20 cellular contexts compared by ENCODE assay signal in the genomic region with DNA sequence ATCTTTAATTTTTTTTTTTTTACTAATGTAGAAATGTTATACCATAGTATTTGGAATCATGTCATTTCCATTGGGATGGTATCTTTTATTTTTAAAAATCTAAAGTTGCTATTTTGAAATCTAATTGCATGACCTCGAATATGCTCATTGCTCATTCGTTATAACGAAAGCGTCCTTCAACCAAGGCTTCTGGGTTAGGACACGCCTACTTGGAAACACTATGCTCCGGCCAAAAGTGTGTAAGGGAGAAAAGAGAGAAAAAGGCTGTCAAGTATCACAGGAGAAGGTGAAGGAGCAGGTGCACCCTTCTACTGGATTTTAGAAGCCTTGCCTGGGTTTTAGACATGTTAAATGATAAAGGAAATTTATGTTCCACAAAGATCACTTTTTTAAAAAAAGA.
"Had no signal": no experiment of that assay in that cellular context is flagged by ENCODE, and none has a peak within 500 bp of the region (broad histone marks: within the 10 kb centered on the region; RNA-seq: fewer than 3 reads in every experiment).

No MANE protein-coding gene starts in this region.

- H3K27ac Mint-ChIP-seq: endodermal cell; naive thymus-derived CD4-positive, alpha-beta T cell; progenitor cell of endocrine pancreas; stimulated activated effector memory CD8-positive, alpha-beta T cell treated with anti-CD3 and anti-CD28 coated beads, Interleukin-12 subunit alpha, Interleukin-12 subunit beta, amount 100 ng/mL, for 72 hours; type B pancreatic cell had no signal

- H3K9me3 Mint-ChIP-seq: endodermal cell; immature natural killer cell; stimulated activated effector memory CD8-positive, alpha-beta T cell treated with anti-CD3 and anti-CD28 coated beads, Interleukin-12 subunit alpha, Interleukin-12 subunit beta, amount 100 ng/mL, for 72 hours had no signal

- H3K27me3 Mint-ChIP-seq: type B pancreatic cell had no signal

- DNase-seq: colonic mucosa; effector CD4-positive, alpha-beta T cell; endodermal cell; erythroblast; glutamatergic neuron; immature natural killer cell; kidney; left cardiac atrium; naive thymus-derived CD4-positive, alpha-beta T cell; pancreas; right cardiac atrium; stimulated activated CD4-positive, alpha-beta T cell treated with anti-CD3 and anti-CD28 coated beads, Interleukin-4, amount 100 ng/mL, for 1 hour; stimulated activated CD8-positive, alpha-beta memory T cell treated with anti-CD3 and anti-CD28 coated beads, Interleukin-4, amount 100 ng/mL, for 48 hours; stimulated activated naive CD8-positive, alpha-beta T cell treated with anti-CD3 and anti-CD28 coated beads, Interleukin-15, Interleukin-2, amounts not matched to agents 100 U/mL and 50 U/mL, for 24 hours; thyroid gland had no signal

- H3K4me3 ChIP-seq: colonic mucosa, gastroesophageal sphincter, pancreas, suprapubic skin, thyroid gland had no signal

- H3K4me1 ChIP-seq: colonic mucosa, pancreas had no signal

- H3K27me3 ChIP-seq: colonic mucosa, gastroesophageal sphincter, pancreas, suprapubic skin, thyroid gland had no signal

- H3K4me3 Mint-ChIP-seq: endodermal cell; immature natural killer cell; naive thymus-derived CD4-positive, alpha-beta T cell; stimulated activated effector memory CD8-positive, alpha-beta T cell treated with anti-CD3 and anti-CD28 coated beads, Interleukin-12 subunit alpha, Interleukin-12 subunit beta, amount 100 ng/mL, for 72 hours; type B pancreatic cell had no signal

- H3K9me3 ChIP-seq: colonic mucosa, gastroesophageal sphincter, pancreas, suprapubic skin, thyroid gland had no signal

- H3K36me3 ChIP-seq: colonic mucosa, gastroesophageal sphincter, pancreas, suprapubic skin, thyroid gland had no signal

- H3K27ac ChIP-seq: colonic mucosa, gastroesophageal sphincter, pancreas, suprapubic skin, thyroid gland had no signal

- ATAC-seq: gastroesophageal sphincter; naive thymus-derived CD4-positive, alpha-beta T cell; pancreas; right cardiac atrium; stimulated activated naive CD8-positive, alpha-beta T cell treated with anti-CD3 and anti-CD28 coated beads, Interleukin-15, Interleukin-2, amounts not matched to agents 100 U/mL and 50 U/mL, for 24 hours had no signal

- H3K36me3 Mint-ChIP-seq: stimulated activated effector memory CD8-positive, alpha-beta T cell treated with anti-CD3 and anti-CD28 coated beads, Interleukin-12 subunit alpha, Interleukin-12 subunit beta, amount 100 ng/mL, for 72 hours; type B pancreatic cell had no signal
